In genomic region chr17:42347198-42347597, GRCh38 we compare ENCODE assay signal across 10 cellular contexts. TPM values are rescaled to one million over a fixed set of nuclear protein-coding genes. Genes with fewer than 3 reads are reported as not detected.
DNase-seq lines count a peak whose midpoint lies in the region; ATAC-seq and TF ChIP-seq lines count a peak whose summit lies in the region.
"Had no signal": no experiment of that assay in that cellular context is flagged by ENCODE, and none has a peak within 500 bp of the region (broad histone marks: within the 10 kb centered on the region; RNA-seq: fewer than 3 reads in every experiment).

No MANE protein-coding gene starts in this region.

- ATAC-seq in HG02840 (IDR thresholded peaks at IDR 0.05; ENCODE audit: low FRiP score, unreplicated experiment) (no peak), HG03439 (IDR thresholded peaks at IDR 0.05; ENCODE audit: unreplicated experiment) (no peak)
- ATAC-seq: activated CD8-positive, alpha-beta memory T cell treated with anti-CD3 and anti-CD28 coated beads, Interleukin-2, amount 10 ng/mL, durations not matched to agents 7 days and 5 days had no signal

- POLR2A ChIA-PET in BJ (lab: Charles Lee) (no interaction called here), PC-9 (lab: Charles Lee; ENCODE audit: unreplicated experiment) (no interaction called here)

- DNase-seq in BJ (ENCODE audit: low read depth): peak; percentile 79
- DNase-seq in PC-9: peak; percentile 29 to 77
- no peak for DNase-seq in endodermal cell
- no peak for DNase-seq in neural progenitor cell (ENCODE audit: low spot score)
- DNase-seq in SJCRH30: no peak
- no peak for DNase-seq in NCI-H82 treated with DMSO at 0.1 percent for 48 hours (lab: John Stamatoyannopoulos, UW; ENCODE audit: unreplicated experiment)
- DNase-seq: activated CD8-positive, alpha-beta memory T cell treated with anti-CD3 and anti-CD28 coated beads, Interleukin-2, amount 10 ng/mL, durations not matched to agents 7 days and 5 days; GDM1 had no signal

- H2AFZ ChIP-seq in PC-9 (no peak overlapping the region), neural progenitor cell (replicated peaks) (no peak overlapping the region)

- H3K4me3 Mint-ChIP-seq in endodermal cell (no peak overlapping the region), neural progenitor cell (peak overlapping the region; percentile 59)
- H3K4me3 Mint-ChIP-seq: activated CD8-positive, alpha-beta memory T cell treated with anti-CD3 and anti-CD28 coated beads, Interleukin-2, amount 10 ng/mL, durations not matched to agents 7 days and 5 days had no signal

- H3K27ac ChIP-seq in PC-9 (peak overlapping the region; percentile 47), endodermal cell (ENCODE audit: low read depth, low read length) (no peak overlapping the region), neural progenitor cell (no peak overlapping the region), SJCRH30 (no peak overlapping the region)

- H3K9me3 ChIP-seq in PC-9 (ENCODE audit: insufficient read depth, low read depth) (no peaks in the 10 kb centered on the region), endodermal cell (ENCODE audit: control insufficient read depth, low read length) (no peaks in the 10 kb centered on the region), neural progenitor cell (ENCODE audit: low read depth) (no peaks in the 10 kb centered on the region), SJCRH30 (replicated peaks) (no peaks in the 10 kb centered on the region)

- H3K4me2 ChIP-seq in PC-9 (peak overlapping the region; percentile 14), neural progenitor cell (no peak overlapping the region)

- H3K36me3 ChIP-seq in BJ (ENCODE audit: control insufficient read depth, insufficient read depth, low read length) (peaks cover 3% of the 10 kb centered on the region), PC-9 (ENCODE audit: low read depth) (peaks cover 12% of the 10 kb centered on the region; the same call in 1 of the 2 replicates), endodermal cell (ENCODE audit: control insufficient read depth, insufficient read depth, low read length) (no peaks in the 10 kb centered on the region), neural progenitor cell (no peaks in the 10 kb centered on the region), SJCRH30 (peaks cover 25% of the 10 kb centered on the region)

- H3K4me3 ChIP-seq in BJ (ENCODE audit: low read depth, low read length) (no peak overlapping the region), PC-9 (no peak overlapping the region), endodermal cell (ENCODE audit: low read length) (no peak overlapping the region), neural progenitor cell (no peak overlapping the region), SJCRH30 (no peak overlapping the region)

- intact Hi-C loops in PC-9 (cut with micrococcal nuclease; ENCODE audit: unreplicated experiment): loop anchor here (5.0 kb wide), 1 partner anchor 40 kb away; the partner anchor contains the start of gene STAT3

- no peaks in the 10 kb centered on the region for H3K9me3 Mint-ChIP-seq in endodermal cell
- H3K9me3 Mint-ChIP-seq in neural progenitor cell: no peaks in the 10 kb centered on the region

- H4K20me1 ChIP-seq in PC-9 (ENCODE audit: insufficient read depth) (no peaks in the 10 kb centered on the region; the same call in 1 of the 2 replicates), neural progenitor cell (ENCODE audit: low read depth) (peaks cover 23% of the 10 kb centered on the region)

- H3K36me3 Mint-ChIP-seq in endodermal cell (ENCODE audit: low read depth): peaks cover 27% of the 10 kb centered on the region
- H3K36me3 Mint-ChIP-seq in neural progenitor cell: peaks cover 12% of the 10 kb centered on the region

- H3K79me2 ChIP-seq in PC-9 (ENCODE audit: low read depth): peaks cover 5% of the 10 kb centered on the region; the same call in 1 of the 2 replicates
- peaks cover 36% of the 10 kb centered on the region for H3K79me2 ChIP-seq in neural progenitor cell (ENCODE audit: low read depth)

- H3K27me3 ChIP-seq in BJ (ENCODE audit: control insufficient read depth, insufficient read depth, low read length) (no peaks in the 10 kb centered on the region), PC-9 (ENCODE audit: insufficient read depth, low read depth) (no peaks in the 10 kb centered on the region), endodermal cell (ENCODE audit: control insufficient read depth, insufficient read depth, low read length, poor library complexity, severe bottlenecking) (peaks cover 8% of the 10 kb centered on the region), neural progenitor cell (no peaks in the 10 kb centered on the region), SJCRH30 (no peaks in the 10 kb centered on the region)

- H3K9me2 ChIP-seq in PC-9 (ENCODE audit: insufficient read depth): no peaks in the 10 kb centered on the region

- H3K4me1 ChIP-seq in PC-9 (replicated peaks; ENCODE audit: insufficient read depth) (peaks cover 14% of the 10 kb centered on the region), endodermal cell (ENCODE audit: control insufficient read depth, insufficient read depth, low read length) (no peaks in the 10 kb centered on the region), neural progenitor cell (peaks cover 17% of the 10 kb centered on the region), SJCRH30 (peaks cover 25% of the 10 kb centered on the region)

- CTCF ChIA-PET in BJ (lab: Yijun Ruan, JAX): no interaction called here
- CTCF ChIA-PET in PC-9 (lab: Charles Lee): no interaction called here

- H3K9ac ChIP-seq in endodermal cell (ENCODE audit: extremely low read depth, low read length, poor library complexity, severe bottlenecking): no peak overlapping the region
- no peak overlapping the region for H3K9ac ChIP-seq in neural progenitor cell

- H3F3A ChIP-seq in PC-9 (ENCODE audit: insufficient read depth, low read depth) (peaks cover 19% of the 10 kb centered on the region), neural progenitor cell (ENCODE audit: low read depth) (peaks cover 25% of the 10 kb centered on the region)

- H3K27me3 Mint-ChIP-seq in endodermal cell (ENCODE audit: insufficient read depth) (peaks cover 16% of the 10 kb centered on the region), neural progenitor cell (ENCODE audit: insufficient read depth, low read depth) (no peaks in the 10 kb centered on the region)
- H3K27me3 Mint-ChIP-seq: activated CD8-positive, alpha-beta memory T cell treated with anti-CD3 and anti-CD28 coated beads, Interleukin-2, amount 10 ng/mL, durations not matched to agents 7 days and 5 days had no signal

- H3K27ac Mint-ChIP-seq in endodermal cell: peak overlapping the region; percentile 11
- H3K27ac Mint-ChIP-seq in neural progenitor cell: peak overlapping the region; percentile 76
- H3K27ac Mint-ChIP-seq: activated CD8-positive, alpha-beta memory T cell treated with anti-CD3 and anti-CD28 coated beads, Interleukin-2, amount 10 ng/mL, durations not matched to agents 7 days and 5 days had no signal

- TF ChIP-seq CTCF in BJ (IDR thresholded peaks at IDR 0.05; ENCODE audit: insufficient read depth, low read depth, low read length): no peak
- TF ChIP-seq CTCF in PC-9 (conservative IDR thresholded peaks at IDR 0.05): no peak
- TF ChIP-seq CTCF in endodermal cell (conservative IDR thresholded peaks at IDR 0.05): no peak
- no peak for TF ChIP-seq CTCF in neural progenitor cell (IDR thresholded peaks at IDR 0.05)

- BruUV-seq in PC-9 (replicated peaks; lab: Mats Ljungman, UMichigan): no TSS peak

- H3K4me1 Mint-ChIP-seq in endodermal cell (no peaks in the 10 kb centered on the region), neural progenitor cell (peaks cover 29% of the 10 kb centered on the region)

RNA-seq across cellular contexts. Expression of gene STAT3, which starts 41.0 kb away (rescaled TPM):
- polyA plus RNA-seq in BJ (2011; rRNA removed): 62.0 and 74.4 TPM in 2 replicates
- polyA minus RNA-seq in BJ (2011; rRNA and poly(A)+ RNA removed): 104 and 108 TPM in 2 replicates
- 65.2 and 74.6 TPM in 2 replicates for total RNA-seq in PC-9 (2021)
- total RNA-seq in endodermal cell: 10 to 100 TPM; 27.5 to 32.4 TPM
- 37.5 TPM for polyA plus RNA-seq in endodermal cell (2013, experiment 1 of 2)
- 40.2 TPM for polyA plus RNA-seq in endodermal cell (2013, experiment 2 of 2)
- total RNA-seq in neural progenitor cell (ENCODE audit: low replicate concordance): 54.9 and 56.2 TPM in 2 replicates
- 107 and 113 TPM in 2 replicates for total RNA-seq in SJCRH30 (2014; rRNA removed; shearing (Covaris generic))

RNA-seq across cellular contexts. Expression of gene STAT5A, which starts 58.9 kb away (rescaled TPM):
- 6.2 and 17.2 TPM in 2 replicates for polyA plus RNA-seq in BJ (2011; rRNA removed)
- polyA minus RNA-seq in BJ (2011; rRNA and poly(A)+ RNA removed): 9.9 and 11.0 TPM in 2 replicates
- total RNA-seq in PC-9 (2021): 3.4 and 12.1 TPM in 2 replicates
- total RNA-seq in endodermal cell: 1 to 10 TPM; 3.5 to 4.8 TPM
- polyA plus RNA-seq in endodermal cell (2013, experiment 1 of 2): 2.5 TPM
- 2.2 TPM for polyA plus RNA-seq in endodermal cell (2013, experiment 2 of 2)
- total RNA-seq in neural progenitor cell (ENCODE audit: low replicate concordance): 6.7 and 10.0 TPM in 2 replicates
- 5.0 and 5.9 TPM in 2 replicates for total RNA-seq in SJCRH30 (2014; rRNA removed; shearing (Covaris generic))

Comparison
In these comparisons a context has a peak if more than half of its experiments do, and no peak if none do; other contexts are left out.
1. DNase-seq: peak in BJ (single experiment) and PC-9 (2 of 2); none in endodermal cell (single experiment), neural progenitor cell (single experiment), SJCRH30 (0 of 2) and NCI-H82 treated with DMSO at 0.1 percent for 48 hours (single experiment).